In the genomic region with DNA sequence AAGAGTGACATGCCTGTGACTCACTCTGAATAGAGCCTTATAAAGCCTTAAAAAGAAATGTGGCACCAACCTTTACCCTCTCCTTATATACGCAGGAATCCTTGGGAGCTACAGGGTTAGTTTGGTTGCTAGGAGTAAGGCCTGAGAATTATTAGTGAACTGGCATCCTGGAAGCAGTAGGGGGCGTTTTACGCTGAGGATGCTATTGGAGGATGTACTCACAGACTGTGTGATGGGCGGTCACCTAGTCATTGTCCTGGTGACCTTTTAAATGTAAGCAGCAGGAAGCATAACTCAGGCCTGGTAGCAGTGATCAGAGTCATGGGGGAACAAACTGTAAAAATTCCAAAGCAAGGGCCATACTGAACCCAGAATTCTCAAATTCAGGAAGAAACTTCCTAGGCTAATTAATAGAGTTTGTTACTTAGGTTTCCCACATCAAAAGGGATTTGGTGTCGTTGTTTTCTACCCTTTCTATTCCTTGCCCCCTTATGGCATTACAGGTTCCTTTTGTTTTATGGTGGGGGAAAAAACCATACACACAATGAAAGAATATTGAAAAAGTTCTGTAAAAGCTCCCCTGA, we compare ENCODE assay signal across 1 cellular context.
TF ChIP-seq lines count a peak whose summit lies in the region.

No MANE protein-coding gene starts in this region.

TF ChIP-seq in K562, 482 proteins besides CTCF, POLR2A, EP300 and RAD21 (continues in another document):
- no peak for TF ChIP-seq ZNF174 (CRISPR knock-in tag; IDR thresholded peaks at IDR 0.05)
- TF ChIP-seq PHF20 (IDR thresholded peaks at IDR 0.05; ENCODE audit: partially characterized antibody): no peak
- no peak for TF ChIP-seq SRSF1 (IDR thresholded peaks at IDR 0.05; ENCODE audit: low read depth, low read length)
- no peak for TF ChIP-seq SMAD4 (CRISPR knock-in tag; conservative IDR thresholded peaks at IDR 0.05)
- no peak for TF ChIP-seq TEAD2 (tag; IDR thresholded peaks at IDR 0.05)
- TF ChIP-seq KDM1A (IDR thresholded peaks at IDR 0.05): 0 out of 4 replicates have a peak, but pooled peaks of 1 of the 2 experiments have one; percentile 28
- TF ChIP-seq, protein P1, sequence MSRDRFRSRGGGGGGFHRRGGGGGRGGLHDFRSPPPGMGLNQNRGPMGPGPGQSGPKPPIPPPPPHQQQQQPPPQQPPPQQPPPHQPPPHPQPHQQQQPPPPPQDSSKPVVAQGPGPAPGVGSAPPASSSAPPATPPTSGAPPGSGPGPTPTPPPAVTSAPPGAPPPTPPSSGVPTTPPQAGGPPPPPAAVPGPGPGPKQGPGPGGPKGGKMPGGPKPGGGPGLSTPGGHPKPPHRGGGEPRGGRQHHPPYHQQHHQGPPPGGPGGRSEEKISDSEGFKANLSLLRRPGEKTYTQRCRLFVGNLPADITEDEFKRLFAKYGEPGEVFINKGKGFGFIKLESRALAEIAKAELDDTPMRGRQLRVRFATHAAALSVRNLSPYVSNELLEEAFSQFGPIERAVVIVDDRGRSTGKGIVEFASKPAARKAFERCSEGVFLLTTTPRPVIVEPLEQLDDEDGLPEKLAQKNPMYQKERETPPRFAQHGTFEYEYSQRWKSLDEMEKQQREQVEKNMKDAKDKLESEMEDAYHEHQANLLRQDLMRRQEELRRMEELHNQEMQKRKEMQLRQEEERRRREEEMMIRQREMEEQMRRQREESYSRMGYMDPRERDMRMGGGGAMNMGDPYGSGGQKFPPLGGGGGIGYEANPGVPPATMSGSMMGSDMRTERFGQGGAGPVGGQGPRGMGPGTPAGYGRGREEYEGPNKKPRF (IDR thresholded peaks at IDR 0.05; ENCODE audit: low read depth, low read length): no peak
- TF ChIP-seq NCOA2 (IDR thresholded peaks at IDR 0.05; ENCODE audit: partially characterized antibody in 2 of 2): no peak
- TF ChIP-seq, protein P2, sequence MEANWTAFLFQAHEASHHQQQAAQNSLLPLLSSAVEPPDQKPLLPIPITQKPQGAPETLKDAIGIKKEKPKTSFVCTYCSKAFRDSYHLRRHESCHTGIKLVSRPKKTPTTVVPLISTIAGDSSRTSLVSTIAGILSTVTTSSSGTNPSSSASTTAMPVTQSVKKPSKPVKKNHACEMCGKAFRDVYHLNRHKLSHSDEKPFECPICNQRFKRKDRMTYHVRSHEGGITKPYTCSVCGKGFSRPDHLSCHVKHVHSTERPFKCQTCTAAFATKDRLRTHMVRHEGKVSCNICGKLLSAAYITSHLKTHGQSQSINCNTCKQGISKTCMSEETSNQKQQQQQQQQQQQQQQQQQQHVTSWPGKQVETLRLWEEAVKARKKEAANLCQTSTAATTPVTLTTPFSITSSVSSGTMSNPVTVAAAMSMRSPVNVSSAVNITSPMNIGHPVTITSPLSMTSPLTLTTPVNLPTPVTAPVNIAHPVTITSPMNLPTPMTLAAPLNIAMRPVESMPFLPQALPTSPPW (CRISPR knock-in tag; IDR thresholded peaks at IDR 0.05): no peak
- no peak for TF ChIP-seq ZNF766 (CRISPR knock-in tag; conservative IDR thresholded peaks at IDR 0.05)
- no peak for TF ChIP-seq RBM22 (IDR thresholded peaks at IDR 0.05; ENCODE audit: low read depth, low read length, poor library complexity, severe bottlenecking)
- 0 out of 2 replicates have a peak, but pooled peaks have one; percentile 7 for TF ChIP-seq JUN (IDR thresholded peaks at IDR 0.05; ENCODE audit: borderline replicate concordance, low read depth, low read length)
- no peak for TF ChIP-seq JUN (CRISPR knock-in tag; IDR thresholded peaks at IDR 0.05; ENCODE audit: borderline replicate concordance)
- TF ChIP-seq YBX1 (IDR thresholded peaks at IDR 0.05): no peak
- TF ChIP-seq DMBX1 (CRISPR knock-in tag; IDR thresholded peaks at IDR 0.05; ENCODE audit: borderline replicate concordance): no peak
- TF ChIP-seq SETDB1 (IDR thresholded peaks at IDR 0.05; ENCODE audit: low read length): no peak
- TF ChIP-seq, protein P3, sequence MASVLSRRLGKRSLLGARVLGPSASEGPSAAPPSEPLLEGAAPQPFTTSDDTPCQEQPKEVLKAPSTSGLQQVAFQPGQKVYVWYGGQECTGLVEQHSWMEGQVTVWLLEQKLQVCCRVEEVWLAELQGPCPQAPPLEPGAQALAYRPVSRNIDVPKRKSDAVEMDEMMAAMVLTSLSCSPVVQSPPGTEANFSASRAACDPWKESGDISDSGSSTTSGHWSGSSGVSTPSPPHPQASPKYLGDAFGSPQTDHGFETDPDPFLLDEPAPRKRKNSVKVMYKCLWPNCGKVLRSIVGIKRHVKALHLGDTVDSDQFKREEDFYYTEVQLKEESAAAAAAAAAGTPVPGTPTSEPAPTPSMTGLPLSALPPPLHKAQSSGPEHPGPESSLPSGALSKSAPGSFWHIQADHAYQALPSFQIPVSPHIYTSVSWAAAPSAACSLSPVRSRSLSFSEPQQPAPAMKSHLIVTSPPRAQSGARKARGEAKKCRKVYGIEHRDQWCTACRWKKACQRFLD (CRISPR knock-in tag; IDR thresholded peaks at IDR 0.05): no peak
- no peak for TF ChIP-seq POLR2H (tag; IDR thresholded peaks at IDR 0.05; ENCODE audit: low read depth)
- TF ChIP-seq ZNF445 (CRISPR knock-in tag; IDR thresholded peaks at IDR 0.05; ENCODE audit: low read depth): no peak
- TF ChIP-seq CHD7 (IDR thresholded peaks at IDR 0.05; ENCODE audit: low read depth, low read length): no peak
- TF ChIP-seq ETS2 (tag; IDR thresholded peaks at IDR 0.05; ENCODE audit: borderline replicate concordance, poor library complexity, severe bottlenecking): no peak
- TF ChIP-seq ELF2 (CRISPR knock-in tag; IDR thresholded peaks at IDR 0.05): no peak
- no peak for TF ChIP-seq ZNF316 (IDR thresholded peaks at IDR 0.05)
- TF ChIP-seq RCOR1 (IDR thresholded peaks at IDR 0.05; ENCODE audit: borderline replicate concordance in 1 of 2, low read depth in 2 of 2, low read length in 2 of 2): peak in 1 of 2 experiments; percentile 93; a peak in 2 of 4 replicates
- TF ChIP-seq ZBTB9 (CRISPR knock-in tag; IDR thresholded peaks at IDR 0.05): no peak
- TF ChIP-seq ZNF324 (CRISPR knock-in tag; IDR thresholded peaks at IDR 0.05): no peak
- TF ChIP-seq RNF2 (IDR thresholded peaks at IDR 0.05): no peak
- no peak for TF ChIP-seq CBX3 (IDR thresholded peaks at IDR 0.05; ENCODE audit: borderline replicate concordance in 1 of 2, low read length in 2 of 2)
- TF ChIP-seq CXXC5 (CRISPR knock-in tag; IDR thresholded peaks at IDR 0.05): no peak
- no peak for TF ChIP-seq PHTF2 (CRISPR knock-in tag; IDR thresholded peaks at IDR 0.05)
- TF ChIP-seq TAF1 (IDR thresholded peaks at IDR 0.05; ENCODE audit: control insufficient read depth, extremely low read depth, insufficient read depth, low read length, severe bottlenecking): no peak
- no peak for TF ChIP-seq NFIC (IDR thresholded peaks at IDR 0.05)
- no peak for TF ChIP-seq BACH1 (tag; IDR thresholded peaks at IDR 0.05)
- 0 out of 2 replicates have a peak, but pooled peaks have one; percentile 21 for TF ChIP-seq LCOR (CRISPR knock-in tag; IDR thresholded peaks at IDR 0.05)
- peak; percentile 95 for TF ChIP-seq CTBP1 (IDR thresholded peaks at IDR 0.05; ENCODE audit: borderline replicate concordance)
- TF ChIP-seq DIDO1 (tag; IDR thresholded peaks at IDR 0.05; ENCODE audit: low read depth): no peak
- no peak for TF ChIP-seq FOXP4 (CRISPR knock-in tag; IDR thresholded peaks at IDR 0.05; ENCODE audit: borderline replicate concordance)
- no peak for TF ChIP-seq KLF1 (tag; IDR thresholded peaks at IDR 0.05)
- TF ChIP-seq MLLT1 (IDR thresholded peaks at IDR 0.05): no peak
- TF ChIP-seq KAT2B (IDR thresholded peaks at IDR 0.05; ENCODE audit: low read depth, low read length): no peak
